ENCODE assay signal across 1 cellular context in the genomic region with DNA sequence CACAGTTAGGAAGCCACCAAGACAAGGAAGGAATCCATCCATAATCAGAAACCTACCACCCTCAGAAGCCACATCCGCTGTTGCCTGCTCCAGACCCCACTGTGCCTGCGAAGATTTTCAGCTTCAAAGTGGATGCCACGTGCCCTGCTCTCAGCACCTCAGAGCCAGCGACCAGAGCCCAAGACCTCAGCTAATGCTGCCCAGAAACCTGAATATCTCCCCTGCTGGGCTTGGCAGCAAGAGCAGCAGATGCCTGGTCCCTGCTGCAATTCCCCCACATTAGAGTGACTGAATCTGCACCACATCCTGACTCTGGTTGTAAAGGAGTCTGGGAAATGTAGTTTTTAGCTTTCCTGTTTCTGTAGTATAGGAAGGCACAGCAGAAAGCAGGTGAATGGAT.
TF ChIP-seq lines count a peak whose summit lies in the region.

No MANE protein-coding gene starts in this region.

TF ChIP-seq in K562, 482 proteins besides CTCF, POLR2A, EP300 and RAD21:
- TF ChIP-seq, protein P1, sequence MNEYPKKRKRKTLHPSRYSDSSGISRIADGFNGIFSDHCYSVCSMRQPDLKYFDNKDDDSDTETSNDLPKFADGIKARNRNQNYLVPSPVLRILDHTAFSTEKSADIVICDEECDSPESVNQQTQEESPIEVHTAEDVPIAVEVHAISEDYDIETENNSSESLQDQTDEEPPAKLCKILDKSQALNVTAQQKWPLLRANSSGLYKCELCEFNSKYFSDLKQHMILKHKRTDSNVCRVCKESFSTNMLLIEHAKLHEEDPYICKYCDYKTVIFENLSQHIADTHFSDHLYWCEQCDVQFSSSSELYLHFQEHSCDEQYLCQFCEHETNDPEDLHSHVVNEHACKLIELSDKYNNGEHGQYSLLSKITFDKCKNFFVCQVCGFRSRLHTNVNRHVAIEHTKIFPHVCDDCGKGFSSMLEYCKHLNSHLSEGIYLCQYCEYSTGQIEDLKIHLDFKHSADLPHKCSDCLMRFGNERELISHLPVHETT (CRISPR knock-in tag; conservative IDR thresholded peaks at IDR 0.05 in 1 of 2, IDR thresholded peaks at IDR 0.05 in 1 of 2) = no peak
- TF ChIP-seq GTF2A2 (tag; IDR thresholded peaks at IDR 0.05) = no peak
- no peak for TF ChIP-seq SIN3B (IDR thresholded peaks at IDR 0.05; ENCODE audit: low read depth)
- TF ChIP-seq L3MBTL2 (IDR thresholded peaks at IDR 0.05) = peak; percentile 26; the same call in 1 of the 2 replicates
- peak; percentile 68 for TF ChIP-seq HCFC1 (IDR thresholded peaks at IDR 0.05; ENCODE audit: low read depth, low read length)
- TF ChIP-seq PHF8 (IDR thresholded peaks at IDR 0.05; ENCODE audit: borderline replicate concordance, low read length) = no peak
- peak in 1 of 2 experiments; percentile 33; a peak in 1 of 4 replicates for TF ChIP-seq SIX5 (IDR thresholded peaks at IDR 0.05; ENCODE audit: borderline replicate concordance in 1 of 2, insufficient read depth in 1 of 2, low read depth in 1 of 2, low read length in 2 of 2)
- no peak for TF ChIP-seq MIER1 (IDR thresholded peaks at IDR 0.05; ENCODE audit: low read depth)
- TF ChIP-seq NCOA4 (IDR thresholded peaks at IDR 0.05; ENCODE audit: partially characterized antibody) = no peak
- no peak for TF ChIP-seq FOXM1 (IDR thresholded peaks at IDR 0.05; ENCODE audit: low read depth)
- TF ChIP-seq FOXM1 (CRISPR knock-in tag; IDR thresholded peaks at IDR 0.05; ENCODE audit: low read depth) = no peak
- no peak for TF ChIP-seq TCF7L2 (IDR thresholded peaks at IDR 0.05; ENCODE audit: low read depth, low read length)
- no peak for TF ChIP-seq ZNF584 (CRISPR knock-in tag; IDR thresholded peaks at IDR 0.05; ENCODE audit: low read depth)
- no peak for TF ChIP-seq RBM14 (IDR thresholded peaks at IDR 0.05; ENCODE audit: borderline replicate concordance, insufficient read depth, low read depth, low read length)
- TF ChIP-seq ZNF717 (CRISPR knock-in tag; IDR thresholded peaks at IDR 0.05) = no peak
- no peak for TF ChIP-seq NFIX (CRISPR knock-in tag; IDR thresholded peaks at IDR 0.05; ENCODE audit: low read depth)
- TF ChIP-seq ZNF75A (CRISPR knock-in tag; IDR thresholded peaks at IDR 0.05) = no peak
- TF ChIP-seq TAL1 (IDR thresholded peaks at IDR 0.05) = no peak
- no peak for TF ChIP-seq REST (CRISPR knock-in tag; IDR thresholded peaks at IDR 0.05; ENCODE audit: low read depth)
- TF ChIP-seq, protein P2, sequence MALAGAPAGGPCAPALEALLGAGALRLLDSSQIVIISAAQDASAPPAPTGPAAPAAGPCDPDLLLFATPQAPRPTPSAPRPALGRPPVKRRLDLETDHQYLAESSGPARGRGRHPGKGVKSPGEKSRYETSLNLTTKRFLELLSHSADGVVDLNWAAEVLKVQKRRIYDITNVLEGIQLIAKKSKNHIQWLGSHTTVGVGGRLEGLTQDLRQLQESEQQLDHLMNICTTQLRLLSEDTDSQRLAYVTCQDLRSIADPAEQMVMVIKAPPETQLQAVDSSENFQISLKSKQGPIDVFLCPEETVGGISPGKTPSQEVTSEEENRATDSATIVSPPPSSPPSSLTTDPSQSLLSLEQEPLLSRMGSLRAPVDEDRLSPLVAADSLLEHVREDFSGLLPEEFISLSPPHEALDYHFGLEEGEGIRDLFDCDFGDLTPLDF (CRISPR knock-in tag; IDR thresholded peaks at IDR 0.05) = no peak
- no peak for TF ChIP-seq ETV6 (IDR thresholded peaks at IDR 0.05; ENCODE audit: borderline replicate concordance in 1 of 2, low read depth in 2 of 2, low read length in 1 of 2)
- TF ChIP-seq ETV6 (CRISPR knock-in tag; IDR thresholded peaks at IDR 0.05; ENCODE audit: borderline replicate concordance) = 0 out of 2 replicates have a peak, but pooled peaks have one; percentile 0
- TF ChIP-seq USF1 (CRISPR knock-in tag; IDR thresholded peaks at IDR 0.05) = 0 out of 2 replicates have a peak, but pooled peaks have one; percentile 7
- no peak for TF ChIP-seq KAT7 (CRISPR knock-in tag; IDR thresholded peaks at IDR 0.05; ENCODE audit: borderline replicate concordance)
- TF ChIP-seq, protein P3, sequence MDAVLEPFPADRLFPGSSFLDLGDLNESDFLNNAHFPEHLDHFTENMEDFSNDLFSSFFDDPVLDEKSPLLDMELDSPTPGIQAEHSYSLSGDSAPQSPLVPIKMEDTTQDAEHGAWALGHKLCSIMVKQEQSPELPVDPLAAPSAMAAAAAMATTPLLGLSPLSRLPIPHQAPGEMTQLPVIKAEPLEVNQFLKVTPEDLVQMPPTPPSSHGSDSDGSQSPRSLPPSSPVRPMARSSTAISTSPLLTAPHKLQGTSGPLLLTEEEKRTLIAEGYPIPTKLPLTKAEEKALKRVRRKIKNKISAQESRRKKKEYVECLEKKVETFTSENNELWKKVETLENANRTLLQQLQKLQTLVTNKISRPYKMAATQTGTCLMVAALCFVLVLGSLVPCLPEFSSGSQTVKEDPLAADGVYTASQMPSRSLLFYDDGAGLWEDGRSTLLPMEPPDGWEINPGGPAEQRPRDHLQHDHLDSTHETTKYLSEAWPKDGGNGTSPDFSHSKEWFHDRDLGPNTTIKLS (IDR thresholded peaks at IDR 0.05; ENCODE audit: borderline replicate concordance, low read depth) = no peak
- TF ChIP-seq RFX5 (IDR thresholded peaks at IDR 0.05; ENCODE audit: low read depth, low read length) = no peak
- no peak for TF ChIP-seq NBN (IDR thresholded peaks at IDR 0.05; ENCODE audit: low read depth)
- TF ChIP-seq, protein P4, sequence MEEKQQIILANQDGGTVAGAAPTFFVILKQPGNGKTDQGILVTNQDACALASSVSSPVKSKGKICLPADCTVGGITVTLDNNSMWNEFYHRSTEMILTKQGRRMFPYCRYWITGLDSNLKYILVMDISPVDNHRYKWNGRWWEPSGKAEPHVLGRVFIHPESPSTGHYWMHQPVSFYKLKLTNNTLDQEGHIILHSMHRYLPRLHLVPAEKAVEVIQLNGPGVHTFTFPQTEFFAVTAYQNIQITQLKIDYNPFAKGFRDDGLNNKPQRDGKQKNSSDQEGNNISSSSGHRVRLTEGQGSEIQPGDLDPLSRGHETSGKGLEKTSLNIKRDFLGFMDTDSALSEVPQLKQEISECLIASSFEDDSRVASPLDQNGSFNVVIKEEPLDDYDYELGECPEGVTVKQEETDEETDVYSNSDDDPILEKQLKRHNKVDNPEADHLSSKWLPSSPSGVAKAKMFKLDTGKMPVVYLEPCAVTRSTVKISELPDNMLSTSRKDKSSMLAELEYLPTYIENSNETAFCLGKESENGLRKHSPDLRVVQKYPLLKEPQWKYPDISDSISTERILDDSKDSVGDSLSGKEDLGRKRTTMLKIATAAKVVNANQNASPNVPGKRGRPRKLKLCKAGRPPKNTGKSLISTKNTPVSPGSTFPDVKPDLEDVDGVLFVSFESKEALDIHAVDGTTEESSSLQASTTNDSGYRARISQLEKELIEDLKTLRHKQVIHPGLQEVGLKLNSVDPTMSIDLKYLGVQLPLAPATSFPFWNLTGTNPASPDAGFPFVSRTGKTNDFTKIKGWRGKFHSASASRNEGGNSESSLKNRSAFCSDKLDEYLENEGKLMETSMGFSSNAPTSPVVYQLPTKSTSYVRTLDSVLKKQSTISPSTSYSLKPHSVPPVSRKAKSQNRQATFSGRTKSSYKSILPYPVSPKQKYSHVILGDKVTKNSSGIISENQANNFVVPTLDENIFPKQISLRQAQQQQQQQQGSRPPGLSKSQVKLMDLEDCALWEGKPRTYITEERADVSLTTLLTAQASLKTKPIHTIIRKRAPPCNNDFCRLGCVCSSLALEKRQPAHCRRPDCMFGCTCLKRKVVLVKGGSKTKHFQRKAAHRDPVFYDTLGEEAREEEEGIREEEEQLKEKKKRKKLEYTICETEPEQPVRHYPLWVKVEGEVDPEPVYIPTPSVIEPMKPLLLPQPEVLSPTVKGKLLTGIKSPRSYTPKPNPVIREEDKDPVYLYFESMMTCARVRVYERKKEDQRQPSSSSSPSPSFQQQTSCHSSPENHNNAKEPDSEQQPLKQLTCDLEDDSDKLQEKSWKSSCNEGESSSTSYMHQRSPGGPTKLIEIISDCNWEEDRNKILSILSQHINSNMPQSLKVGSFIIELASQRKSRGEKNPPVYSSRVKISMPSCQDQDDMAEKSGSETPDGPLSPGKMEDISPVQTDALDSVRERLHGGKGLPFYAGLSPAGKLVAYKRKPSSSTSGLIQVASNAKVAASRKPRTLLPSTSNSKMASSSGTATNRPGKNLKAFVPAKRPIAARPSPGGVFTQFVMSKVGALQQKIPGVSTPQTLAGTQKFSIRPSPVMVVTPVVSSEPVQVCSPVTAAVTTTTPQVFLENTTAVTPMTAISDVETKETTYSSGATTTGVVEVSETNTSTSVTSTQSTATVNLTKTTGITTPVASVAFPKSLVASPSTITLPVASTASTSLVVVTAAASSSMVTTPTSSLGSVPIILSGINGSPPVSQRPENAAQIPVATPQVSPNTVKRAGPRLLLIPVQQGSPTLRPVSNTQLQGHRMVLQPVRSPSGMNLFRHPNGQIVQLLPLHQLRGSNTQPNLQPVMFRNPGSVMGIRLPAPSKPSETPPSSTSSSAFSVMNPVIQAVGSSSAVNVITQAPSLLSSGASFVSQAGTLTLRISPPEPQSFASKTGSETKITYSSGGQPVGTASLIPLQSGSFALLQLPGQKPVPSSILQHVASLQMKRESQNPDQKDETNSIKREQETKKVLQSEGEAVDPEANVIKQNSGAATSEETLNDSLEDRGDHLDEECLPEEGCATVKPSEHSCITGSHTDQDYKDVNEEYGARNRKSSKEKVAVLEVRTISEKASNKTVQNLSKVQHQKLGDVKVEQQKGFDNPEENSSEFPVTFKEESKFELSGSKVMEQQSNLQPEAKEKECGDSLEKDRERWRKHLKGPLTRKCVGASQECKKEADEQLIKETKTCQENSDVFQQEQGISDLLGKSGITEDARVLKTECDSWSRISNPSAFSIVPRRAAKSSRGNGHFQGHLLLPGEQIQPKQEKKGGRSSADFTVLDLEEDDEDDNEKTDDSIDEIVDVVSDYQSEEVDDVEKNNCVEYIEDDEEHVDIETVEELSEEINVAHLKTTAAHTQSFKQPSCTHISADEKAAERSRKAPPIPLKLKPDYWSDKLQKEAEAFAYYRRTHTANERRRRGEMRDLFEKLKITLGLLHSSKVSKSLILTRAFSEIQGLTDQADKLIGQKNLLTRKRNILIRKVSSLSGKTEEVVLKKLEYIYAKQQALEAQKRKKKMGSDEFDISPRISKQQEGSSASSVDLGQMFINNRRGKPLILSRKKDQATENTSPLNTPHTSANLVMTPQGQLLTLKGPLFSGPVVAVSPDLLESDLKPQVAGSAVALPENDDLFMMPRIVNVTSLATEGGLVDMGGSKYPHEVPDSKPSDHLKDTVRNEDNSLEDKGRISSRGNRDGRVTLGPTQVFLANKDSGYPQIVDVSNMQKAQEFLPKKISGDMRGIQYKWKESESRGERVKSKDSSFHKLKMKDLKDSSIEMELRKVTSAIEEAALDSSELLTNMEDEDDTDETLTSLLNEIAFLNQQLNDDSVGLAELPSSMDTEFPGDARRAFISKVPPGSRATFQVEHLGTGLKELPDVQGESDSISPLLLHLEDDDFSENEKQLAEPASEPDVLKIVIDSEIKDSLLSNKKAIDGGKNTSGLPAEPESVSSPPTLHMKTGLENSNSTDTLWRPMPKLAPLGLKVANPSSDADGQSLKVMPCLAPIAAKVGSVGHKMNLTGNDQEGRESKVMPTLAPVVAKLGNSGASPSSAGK (IDR thresholded peaks at IDR 0.05) = 0 out of 2 replicates have a peak, but pooled peaks have one; percentile 18
- peak; percentile 75 for TF ChIP-seq ZNF143 (CRISPR knock-in tag; IDR thresholded peaks at IDR 0.05)
